Comparison of ENCODE assay signal across 16 cellular contexts in genomic region chr2:105675841-105676240, GRCh38.
"Had no signal": no experiment of that assay in that cellular context is flagged by ENCODE, and none has a peak within 500 bp of the region (broad histone marks: within the 10 kb centered on the region; RNA-seq: fewer than 3 reads in every experiment).

No MANE protein-coding gene starts in this region.

- H3K27me3 ChIP-seq: body of pancreas, dorsolateral prefrontal cortex, gastrocnemius medialis, heart left ventricle, neutrophil, pancreas, sigmoid colon, upper lobe of right lung had no signal

- H3K4me3 Mint-ChIP-seq: activated naive CD8-positive, alpha-beta T cell treated with anti-CD3 and anti-CD28 coated beads, Interleukin-2, amount 10 ng/mL, durations not matched to agents 7 days and 5 days; stimulated activated memory B cell treated with anti-CD40 and anti-IgM and Interleukin-4, amounts not matched to agents 10 μg/mL and 1 μg/mL and 100 μg/mL, for 72 hours had no signal

- H3K9me3 Mint-ChIP-seq: stimulated activated memory B cell treated with anti-CD40 and anti-IgM and Interleukin-4, amounts not matched to agents 10 μg/mL and 1 μg/mL and 100 μg/mL, for 72 hours had no signal

- H3K27ac ChIP-seq: body of pancreas, epithelial cell of prostate, gastrocnemius medialis, heart left ventricle, neutrophil, pancreas, sigmoid colon, SJSA1, upper lobe of right lung had no signal

- DNase-seq: activated CD4-positive, CD25-positive, alpha-beta regulatory T cell; activated gamma-delta T cell treated with Interleukin-2 at 50 U/mL for 16 hours; activated naive CD8-positive, alpha-beta T cell treated with anti-CD3 and anti-CD28 coated beads, Interleukin-2, amount 10 ng/mL, durations not matched to agents 7 days and 5 days; body of pancreas; dorsolateral prefrontal cortex; gastrocnemius medialis; heart left ventricle; kidney; pancreas; sigmoid colon; SW 1271; upper lobe of right lung had no signal

- H3K4me1 ChIP-seq: body of pancreas, gastrocnemius medialis, pancreas, SJSA1, upper lobe of right lung had no signal

- H3K4me1 Mint-ChIP-seq: stimulated activated memory B cell treated with anti-CD40 and anti-IgM and Interleukin-4, amounts not matched to agents 10 μg/mL and 1 μg/mL and 100 μg/mL, for 72 hours had no signal

- H3K4me3 ChIP-seq: body of pancreas, gastrocnemius medialis, heart left ventricle, pancreas, sigmoid colon, SJSA1, upper lobe of right lung had no signal

- H3K36me3 ChIP-seq: gastrocnemius medialis, heart left ventricle, neutrophil, pancreas, sigmoid colon, SJSA1, upper lobe of right lung had no signal

- H3K27ac Mint-ChIP-seq: activated naive CD8-positive, alpha-beta T cell treated with anti-CD3 and anti-CD28 coated beads, Interleukin-2, amount 10 ng/mL, durations not matched to agents 7 days and 5 days; stimulated activated memory B cell treated with anti-CD40 and anti-IgM and Interleukin-4, amounts not matched to agents 10 μg/mL and 1 μg/mL and 100 μg/mL, for 72 hours had no signal

- H3K9me3 ChIP-seq: body of pancreas, gastrocnemius medialis, heart left ventricle, neutrophil, pancreas, sigmoid colon, SJSA1, upper lobe of right lung had no signal

- H3K36me3 Mint-ChIP-seq: activated naive CD8-positive, alpha-beta T cell treated with anti-CD3 and anti-CD28 coated beads, Interleukin-2, amount 10 ng/mL, durations not matched to agents 7 days and 5 days; stimulated activated memory B cell treated with anti-CD40 and anti-IgM and Interleukin-4, amounts not matched to agents 10 μg/mL and 1 μg/mL and 100 μg/mL, for 72 hours had no signal
